In the genomic region with DNA sequence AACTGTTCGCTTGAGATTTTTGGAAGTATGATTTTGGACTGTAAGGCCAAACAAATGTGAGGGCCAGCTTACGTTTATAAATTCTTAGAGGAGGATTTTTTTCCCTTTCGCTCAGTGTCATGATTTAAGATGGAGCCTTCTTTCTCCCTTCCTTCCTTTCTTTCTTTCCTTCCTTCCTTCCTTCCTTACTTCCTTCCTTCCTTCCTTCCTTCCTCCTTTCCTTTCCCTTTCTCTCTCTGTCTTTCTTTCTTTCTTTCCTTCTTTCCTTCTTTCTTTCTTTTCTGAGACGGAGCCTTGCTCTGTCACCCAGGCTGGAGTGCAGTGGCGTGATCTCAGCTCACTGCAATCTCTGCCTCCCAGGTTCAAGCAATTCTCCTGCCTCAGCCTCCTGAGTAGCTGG, we compare ENCODE assay signal across 9 cellular contexts. TPM values are rescaled to one million over a fixed set of nuclear protein-coding genes. Genes with fewer than 3 reads are reported as not detected.
"Had no signal": no experiment of that assay in that cellular context is flagged by ENCODE, and none has a peak within 500 bp of the region (broad histone marks: within the 10 kb centered on the region; RNA-seq: fewer than 3 reads in every experiment).

No MANE protein-coding gene starts in this region.

RNA-seq across cellular contexts. Expression of gene ACTN2, which starts 17.4 kb away (rescaled TPM):
- total RNA-seq: activated B cell treated with CpG ODN at 0.5 μM for 24 hours; activated CD4-positive, alpha-beta memory T cell treated with anti-CD3 and anti-CD28 coated beads, Interleukin-2, amount 10 ng/mL, durations not matched to agents 7 days and 5 days; activated CD4-positive, alpha-beta T cell treated with anti-CD3 and anti-CD28 coated beads, Interleukin-2, amount 10 ng/mL, durations not matched to agents 7 days and 5 days; activated CD8-positive, alpha-beta memory T cell treated with anti-CD3 and anti-CD28 coated beads for 36 hours; activated CD8-positive, alpha-beta memory T cell treated with anti-CD3 and anti-CD28 coated beads, Interleukin-2, amount 10 ng/mL, durations not matched to agents 7 days and 5 days; activated CD8-positive, alpha-beta T cell treated with anti-CD3 and anti-CD28 coated beads, Interleukin-2, amount 10 ng/mL, durations not matched to agents 7 days and 5 days; T-helper 1 cell treated with Interleukin-12 subunit alpha and Interleukin-12 subunit beta and Interleukin-4 antibody, amounts not matched to agents 30 ng/mL and 1 ng/mL, for 36 hours; T-helper 17 cell; T-helper 2 cell treated with Interferon-gamma antibody and Interleukin-4, amounts not matched to agents 100 ng/mL and 5 ng/mL, for 36 hours had no signal
